Comparison of ENCODE assay signal across 1 cellular context in genomic region chr6:34275128-34275804, GRCh38.
A peak's percentile ranks its signal among the peaks of the same experiment; 100 is the strongest.
TF ChIP-seq lines count a peak whose summit lies in the region.

No MANE protein-coding gene starts in this region.

TF ChIP-seq in HepG2, 621 proteins besides CTCF, POLR2A, EP300 and RAD21:
- TF ChIP-seq CREB1 (IDR thresholded peaks at IDR 0.05), result peak; percentile 20; the same call in 1 of the 2 replicates
- no peak for TF ChIP-seq CREB1 (CRISPR knock-in tag; IDR thresholded peaks at IDR 0.05)
- no peak for TF ChIP-seq ZNF343 (CRISPR knock-in tag; IDR thresholded peaks at IDR 0.05)
